8 cellular contexts compared by ENCODE assay signal in the genomic region with DNA sequence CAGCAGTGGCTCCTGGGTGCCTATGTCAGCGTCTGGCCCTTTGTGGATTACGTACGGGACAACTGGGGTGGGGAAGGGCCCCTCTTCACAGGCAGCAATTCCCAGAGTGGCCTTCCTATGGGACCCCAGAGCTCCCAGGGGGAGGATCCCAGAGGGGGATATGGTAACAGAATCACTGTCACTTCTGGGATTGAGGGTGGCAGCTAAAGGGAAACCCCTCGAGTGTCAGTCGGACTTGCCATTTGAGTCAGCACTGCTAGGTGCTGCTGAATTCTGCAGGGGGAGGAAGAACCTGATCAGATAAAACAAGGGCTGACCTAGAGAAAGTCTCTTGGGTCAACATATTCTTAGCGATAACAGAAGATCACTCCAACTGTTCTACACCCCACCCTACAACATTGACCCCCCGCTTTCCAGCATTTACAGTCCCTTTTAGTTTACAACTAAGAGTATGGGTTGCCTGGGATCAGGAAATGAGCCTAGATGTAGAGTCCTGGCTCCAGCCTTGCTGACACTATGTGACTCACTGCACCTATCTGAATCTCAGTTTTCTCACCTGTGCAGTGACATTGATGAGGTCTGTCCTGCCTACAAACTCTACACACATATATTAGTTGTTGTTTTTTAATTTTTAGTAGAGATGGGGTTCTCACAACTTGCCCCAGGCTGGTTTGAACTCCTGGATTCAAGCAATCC. TPM values are rescaled to one million over a fixed set of nuclear protein-coding genes. Genes with fewer than 3 reads are reported as not detected.
DNase-seq lines count a peak whose midpoint lies in the region; ATAC-seq, FAIRE-seq and TF ChIP-seq lines count a peak whose summit lies in the region.

No MANE protein-coding gene starts in this region.

- peak overlapping the region; percentile 99 for H3K4me2 ChIP-seq in mesenchymal stem cell (ENCODE audit: low read length, poor library complexity, severe bottlenecking)

- H3K4me1 ChIP-seq in mesenchymal stem cell (ENCODE audit: control insufficient read depth, insufficient read depth, low read depth, low read length) (peaks cover 16% of the 10 kb centered on the region), thymus (ENCODE audit: control insufficient read depth, insufficient read depth, low read length) (peaks cover 60% of the 10 kb centered on the region)

- TF ChIP-seq CTCF in bronchial epithelial cell (IDR thresholded peaks at IDR 0.05; ENCODE audit: insufficient read depth, low read length, severe bottlenecking) = no peak

- H3K27ac ChIP-seq in mesenchymal stem cell (ENCODE audit: low read length, poor library complexity, severe bottlenecking) (peak overlapping the region; percentile 83), thymus (ENCODE audit: low read depth) (peak overlapping the region; percentile 97)

- peak overlapping the region; percentile 78 for H2AK5ac ChIP-seq in mesenchymal stem cell (ENCODE audit: low read length, severe bottlenecking)

- H3K4me3 ChIP-seq in bronchial epithelial cell (ENCODE audit: low read depth, low read length) (peak overlapping the region; percentile 26), mesenchymal stem cell (ENCODE audit: insufficient read depth in 1 of 2, low read depth in 1 of 2, low read length in 2 of 2) (peak overlapping the region in 1 of 2 experiments; percentile 82), thymus (ENCODE audit: low read length) (peak overlapping the region; percentile 65)

- H3K9ac ChIP-seq in mesenchymal stem cell (ENCODE audit: low read length) = peak overlapping the region; percentile 88

- peak overlapping the region; percentile 100 for H4K8ac ChIP-seq in mesenchymal stem cell (ENCODE audit: low read length)

- peak overlapping the region; percentile 89 to 97 for H3K4ac ChIP-seq in mesenchymal stem cell (ENCODE audit: low read depth in 1 of 2, low read length in 2 of 2)

- H3K27me3 ChIP-seq in bronchial epithelial cell (ENCODE audit: control insufficient read depth, insufficient read depth, low read length) (no peaks in the 10 kb centered on the region), mesenchymal stem cell (ENCODE audit: control insufficient read depth in 1 of 2, insufficient read depth in 1 of 2, low read length in 2 of 2) (no peaks in the 10 kb centered on the region), thymus (ENCODE audit: control insufficient read depth, insufficient read depth) (no peaks in the 10 kb centered on the region)

- H3K9me3 ChIP-seq in mesenchymal stem cell (ENCODE audit: control insufficient read depth, low read length) = no peaks in the 10 kb centered on the region
- no peaks in the 10 kb centered on the region for H3K9me3 ChIP-seq in thymus (ENCODE audit: control insufficient read depth)

- peak overlapping the region; percentile 23 to 88 for H2BK12ac ChIP-seq in mesenchymal stem cell (ENCODE audit: low read length in 2 of 2)

- H3K18ac ChIP-seq in mesenchymal stem cell (ENCODE audit: low read depth in 1 of 2, low read length in 2 of 2) = peak overlapping the region; percentile 100

- peak overlapping the region in 1 of 2 experiments; percentile 74 for H3K14ac ChIP-seq in mesenchymal stem cell (ENCODE audit: low read length in 2 of 2)

- peak overlapping the region; percentile 94 for H2BK5ac ChIP-seq in mesenchymal stem cell (ENCODE audit: low read depth, low read length, poor library complexity, severe bottlenecking)

- no peaks in the 10 kb centered on the region for H3K79me1 ChIP-seq in mesenchymal stem cell (replicated peaks; ENCODE audit: low read length, poor library complexity, severe bottlenecking)

- FAIRE-seq in bronchial epithelial cell (lab: Jason Lieb, UNC) = no peak

- DNase-seq in NCI-H2171 treated with DMSO at 0.1 percent for 48 hours (lab: John Stamatoyannopoulos, UW) = peak; percentile 41
- DNase-seq in NCI-H2171 (lab: John Stamatoyannopoulos, UW) = no peak
- DNase-seq in OCI-M1 (lab: John Stamatoyannopoulos, UW) = peak; percentile 96
- peak; percentile 72 for DNase-seq in bronchial epithelial cell (ENCODE audit: low read depth)
- DNase-seq in mesenchymal stem cell = no peak
- no peak for DNase-seq in AG08395 (ENCODE audit: low spot score)

- no peak overlapping the region for H3K23ac ChIP-seq in mesenchymal stem cell (ENCODE audit: low read length in 2 of 2)

- peak overlapping the region; percentile 98 for H4K91ac ChIP-seq in mesenchymal stem cell (ENCODE audit: low read length)

- WGBS in mesenchymal stem cell = 4% methylated on average over 6 of the region's 7 CpGs
- 28% methylated on average over 7 of the region's 7 CpGs for WGBS in thymus

- peak; percentile 41 for ATAC-seq in HG02759 (IDR thresholded peaks at IDR 0.05; ENCODE audit: unreplicated experiment)

- H2BK15ac ChIP-seq in mesenchymal stem cell (ENCODE audit: low read depth, poor library complexity, severe bottlenecking) = peak overlapping the region; percentile 94

- no peak overlapping the region for H2AFZ ChIP-seq in mesenchymal stem cell (ENCODE audit: low read depth, low read length)

- H3K36me3 ChIP-seq in bronchial epithelial cell (ENCODE audit: control insufficient read depth, insufficient read depth, low read length) = no peaks in the 10 kb centered on the region
- no peaks in the 10 kb centered on the region for H3K36me3 ChIP-seq in mesenchymal stem cell (ENCODE audit: control insufficient read depth in 1 of 2, insufficient read depth in 2 of 2, low read depth in 1 of 2, low read length in 2 of 2)
- no peaks in the 10 kb centered on the region for H3K36me3 ChIP-seq in thymus (ENCODE audit: control insufficient read depth, insufficient read depth)

- H2BK120ac ChIP-seq in mesenchymal stem cell (ENCODE audit: low read depth, low read length) = peak overlapping the region; percentile 100

RNA-seq across cellular contexts. Expression of a gene that starts 12.3 kb away (rescaled TPM):
- total RNA-seq in bronchial epithelial cell = 2,437 and 2,447 TPM in 2 replicates
- 109 TPM for polyA plus RNA-seq in mesenchymal stem cell (2013, experiment 1 of 2)
- polyA plus RNA-seq in mesenchymal stem cell (2013, experiment 2 of 2) = 107 TPM
- polyA plus RNA-seq in thymus = 628 TPM

RNA-seq across cellular contexts. Expression of a gene that starts 45.4 kb away (rescaled TPM):
- total RNA-seq in bronchial epithelial cell = 22.4 and 23.3 TPM in 2 replicates
- polyA plus RNA-seq in mesenchymal stem cell (2013, experiment 1 of 2) = 36.0 TPM
- 36.1 TPM for polyA plus RNA-seq in mesenchymal stem cell (2013, experiment 2 of 2)
- 29.7 TPM for polyA plus RNA-seq in thymus

RNA-seq across cellular contexts. Expression of a gene that starts 45.7 kb away (rescaled TPM):
- 138 and 166 TPM in 2 replicates for total RNA-seq in bronchial epithelial cell
- polyA plus RNA-seq in mesenchymal stem cell (2013, experiment 1 of 2) = 63.6 TPM
- 65.1 TPM for polyA plus RNA-seq in mesenchymal stem cell (2013, experiment 2 of 2)
- 349 TPM for polyA plus RNA-seq in thymus

Comparison
In these comparisons a context has a peak if more than half of its experiments do, and no peak if none do; other contexts are left out.
1. DNase-seq: peak in NCI-H2171 treated with DMSO at 0.1 percent for 48 hours (single experiment), OCI-M1 (single experiment) and bronchial epithelial cell (single experiment); none in NCI-H2171 (single experiment), mesenchymal stem cell (single experiment) and AG08395 (single experiment).